1 cellular context compared by ENCODE assay signal in genomic region chr12:75722714-75723200, GRCh38.
TF ChIP-seq lines count a peak whose summit lies in the region.

No MANE protein-coding gene starts in this region.

TF ChIP-seq in A549, 52 proteins besides CTCF, POLR2A, EP300 and RAD21 (continued from another document):
- TF ChIP-seq HOXA7 (CRISPR knock-in tag; IDR thresholded peaks at IDR 0.05): peak; percentile 66; the same call in 1 of the 2 replicates
- TF ChIP-seq JUN (IDR thresholded peaks at IDR 0.05): peak in 1 of 2 experiments; percentile 41; a peak in 1 of 5 replicates
- peak; percentile 84 for TF ChIP-seq HOXB5 (CRISPR knock-in tag; IDR thresholded peaks at IDR 0.05)
- TF ChIP-seq, protein P1, sequence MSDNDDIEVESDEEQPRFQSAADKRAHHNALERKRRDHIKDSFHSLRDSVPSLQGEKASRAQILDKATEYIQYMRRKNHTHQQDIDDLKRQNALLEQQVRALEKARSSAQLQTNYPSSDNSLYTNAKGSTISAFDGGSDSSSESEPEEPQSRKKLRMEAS (IDR thresholded peaks at IDR 0.05): peak; percentile 97
- TF ChIP-seq CHD2 (IDR thresholded peaks at IDR 0.05; ENCODE audit: low read length, partially characterized antibody): no peak
- TF ChIP-seq RFX5 (IDR thresholded peaks at IDR 0.05): no peak
- TF ChIP-seq, protein P2, sequence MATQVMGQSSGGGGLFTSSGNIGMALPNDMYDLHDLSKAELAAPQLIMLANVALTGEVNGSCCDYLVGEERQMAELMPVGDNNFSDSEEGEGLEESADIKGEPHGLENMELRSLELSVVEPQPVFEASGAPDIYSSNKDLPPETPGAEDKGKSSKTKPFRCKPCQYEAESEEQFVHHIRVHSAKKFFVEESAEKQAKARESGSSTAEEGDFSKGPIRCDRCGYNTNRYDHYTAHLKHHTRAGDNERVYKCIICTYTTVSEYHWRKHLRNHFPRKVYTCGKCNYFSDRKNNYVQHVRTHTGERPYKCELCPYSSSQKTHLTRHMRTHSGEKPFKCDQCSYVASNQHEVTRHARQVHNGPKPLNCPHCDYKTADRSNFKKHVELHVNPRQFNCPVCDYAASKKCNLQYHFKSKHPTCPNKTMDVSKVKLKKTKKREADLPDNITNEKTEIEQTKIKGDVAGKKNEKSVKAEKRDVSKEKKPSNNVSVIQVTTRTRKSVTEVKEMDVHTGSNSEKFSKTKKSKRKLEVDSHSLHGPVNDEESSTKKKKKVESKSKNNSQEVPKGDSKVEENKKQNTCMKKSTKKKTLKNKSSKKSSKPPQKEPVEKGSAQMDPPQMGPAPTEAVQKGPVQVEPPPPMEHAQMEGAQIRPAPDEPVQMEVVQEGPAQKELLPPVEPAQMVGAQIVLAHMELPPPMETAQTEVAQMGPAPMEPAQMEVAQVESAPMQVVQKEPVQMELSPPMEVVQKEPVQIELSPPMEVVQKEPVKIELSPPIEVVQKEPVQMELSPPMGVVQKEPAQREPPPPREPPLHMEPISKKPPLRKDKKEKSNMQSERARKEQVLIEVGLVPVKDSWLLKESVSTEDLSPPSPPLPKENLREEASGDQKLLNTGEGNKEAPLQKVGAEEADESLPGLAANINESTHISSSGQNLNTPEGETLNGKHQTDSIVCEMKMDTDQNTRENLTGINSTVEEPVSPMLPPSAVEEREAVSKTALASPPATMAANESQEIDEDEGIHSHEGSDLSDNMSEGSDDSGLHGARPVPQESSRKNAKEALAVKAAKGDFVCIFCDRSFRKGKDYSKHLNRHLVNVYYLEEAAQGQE (IDR thresholded peaks at IDR 0.05): no peak
- no peak for TF ChIP-seq CBX2 (IDR thresholded peaks at IDR 0.05; ENCODE audit: borderline replicate concordance, low read depth)
- no peak for TF ChIP-seq NR3C1 (IDR thresholded peaks at IDR 0.05)
- TF ChIP-seq, protein P3, sequence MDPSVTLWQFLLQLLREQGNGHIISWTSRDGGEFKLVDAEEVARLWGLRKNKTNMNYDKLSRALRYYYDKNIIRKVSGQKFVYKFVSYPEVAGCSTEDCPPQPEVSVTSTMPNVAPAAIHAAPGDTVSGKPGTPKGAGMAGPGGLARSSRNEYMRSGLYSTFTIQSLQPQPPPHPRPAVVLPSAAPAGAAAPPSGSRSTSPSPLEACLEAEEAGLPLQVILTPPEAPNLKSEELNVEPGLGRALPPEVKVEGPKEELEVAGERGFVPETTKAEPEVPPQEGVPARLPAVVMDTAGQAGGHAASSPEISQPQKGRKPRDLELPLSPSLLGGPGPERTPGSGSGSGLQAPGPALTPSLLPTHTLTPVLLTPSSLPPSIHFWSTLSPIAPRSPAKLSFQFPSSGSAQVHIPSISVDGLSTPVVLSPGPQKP (IDR thresholded peaks at IDR 0.05; ENCODE audit: low read depth, low read length): no peak
- no peak for TF ChIP-seq CEBPB (IDR thresholded peaks at IDR 0.05)
- no peak for TF ChIP-seq TFCP2L1 (CRISPR knock-in tag; IDR thresholded peaks at IDR 0.05)
- no peak for TF ChIP-seq SREBF2 (IDR thresholded peaks at IDR 0.05)
- no peak for TF ChIP-seq CBX8 (IDR thresholded peaks at IDR 0.05)
- TF ChIP-seq PBX3 (IDR thresholded peaks at IDR 0.05): no peak
- TF ChIP-seq MAFK (IDR thresholded peaks at IDR 0.05; ENCODE audit: partially characterized antibody): no peak
- peak; percentile 74; the same call in 1 of the 2 replicates for TF ChIP-seq ZNF302 (CRISPR knock-in tag; IDR thresholded peaks at IDR 0.05)
- TF ChIP-seq EHF (CRISPR knock-in tag; IDR thresholded peaks at IDR 0.05): peak; percentile 78; the same call in 1 of the 2 replicates
- no peak for TF ChIP-seq RCOR1 (IDR thresholded peaks at IDR 0.05; ENCODE audit: low read depth, low read length)
- no peak for TF ChIP-seq PHF8 (IDR thresholded peaks at IDR 0.05; ENCODE audit: borderline replicate concordance, low read depth)
- no peak for TF ChIP-seq HDAC2 (IDR thresholded peaks at IDR 0.05)
- peak; percentile 81 for TF ChIP-seq FOSL2 (IDR thresholded peaks at IDR 0.05)
- peak; percentile 99 for TF ChIP-seq FOSL2 (CRISPR knock-in tag; IDR thresholded peaks at IDR 0.05)
- no peak for TF ChIP-seq GATA3 (IDR thresholded peaks at IDR 0.05; ENCODE audit: borderline replicate concordance)
- peak; percentile 86; the same call in 1 of the 2 replicates for TF ChIP-seq MYC (IDR thresholded peaks at IDR 0.05; ENCODE audit: borderline replicate concordance, low read length)
- peak; percentile 70 for TF ChIP-seq JUNB (IDR thresholded peaks at IDR 0.05)
- TF ChIP-seq, protein P4, sequence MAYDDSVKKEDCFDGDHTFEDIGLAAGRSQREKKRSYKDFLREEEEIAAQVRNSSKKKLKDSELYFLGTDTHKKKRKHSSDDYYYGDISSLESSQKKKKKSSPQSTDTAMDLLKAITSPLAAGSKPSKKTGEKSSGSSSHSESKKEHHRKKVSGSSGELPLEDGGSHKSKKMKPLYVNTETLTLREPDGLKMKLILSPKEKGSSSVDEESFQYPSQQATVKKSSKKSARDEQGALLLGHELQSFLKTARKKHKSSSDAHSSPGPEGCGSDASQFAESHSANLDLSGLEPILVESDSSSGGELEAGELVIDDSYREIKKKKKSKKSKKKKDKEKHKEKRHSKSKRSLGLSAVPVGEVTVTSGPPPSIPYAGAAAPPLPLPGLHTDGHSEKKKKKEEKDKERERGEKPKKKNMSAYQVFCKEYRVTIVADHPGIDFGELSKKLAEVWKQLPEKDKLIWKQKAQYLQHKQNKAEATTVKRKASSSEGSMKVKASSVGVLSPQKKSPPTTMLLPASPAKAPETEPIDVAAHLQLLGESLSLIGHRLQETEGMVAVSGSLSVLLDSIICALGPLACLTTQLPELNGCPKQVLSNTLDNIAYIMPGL (CRISPR knock-in tag; IDR thresholded peaks at IDR 0.05; ENCODE audit: borderline replicate concordance): no peak
- no peak for TF ChIP-seq POLR2AphosphoS2 (conservative IDR thresholded peaks at IDR 0.05; ENCODE audit: low read length)
- TF ChIP-seq NFE2L2 (conservative IDR thresholded peaks at IDR 0.05; ENCODE audit: low read length): no peak
- TF ChIP-seq NPAS2 (CRISPR knock-in tag; IDR thresholded peaks at IDR 0.05; ENCODE audit: borderline replicate concordance): no peak
- TF ChIP-seq ZSCAN20 (CRISPR knock-in tag; IDR thresholded peaks at IDR 0.05): 0 out of 2 replicates have a peak, but pooled peaks have one; percentile 43
- no peak for TF ChIP-seq RARB (CRISPR knock-in tag; IDR thresholded peaks at IDR 0.05)
- TF ChIP-seq, protein P5, sequence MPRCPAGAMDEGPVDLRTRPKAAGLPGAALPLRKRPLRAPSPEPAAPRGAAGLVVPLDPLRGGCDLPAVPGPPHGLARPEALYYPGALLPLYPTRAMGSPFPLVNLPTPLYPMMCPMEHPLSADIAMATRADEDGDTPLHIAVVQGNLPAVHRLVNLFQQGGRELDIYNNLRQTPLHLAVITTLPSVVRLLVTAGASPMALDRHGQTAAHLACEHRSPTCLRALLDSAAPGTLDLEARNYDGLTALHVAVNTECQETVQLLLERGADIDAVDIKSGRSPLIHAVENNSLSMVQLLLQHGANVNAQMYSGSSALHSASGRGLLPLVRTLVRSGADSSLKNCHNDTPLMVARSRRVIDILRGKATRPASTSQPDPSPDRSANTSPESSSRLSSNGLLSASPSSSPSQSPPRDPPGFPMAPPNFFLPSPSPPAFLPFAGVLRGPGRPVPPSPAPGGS (IDR thresholded peaks at IDR 0.05): no peak
- no peak for TF ChIP-seq SMC3 (IDR thresholded peaks at IDR 0.05)
